27 cellular contexts compared by ENCODE assay signal in the genomic region with DNA sequence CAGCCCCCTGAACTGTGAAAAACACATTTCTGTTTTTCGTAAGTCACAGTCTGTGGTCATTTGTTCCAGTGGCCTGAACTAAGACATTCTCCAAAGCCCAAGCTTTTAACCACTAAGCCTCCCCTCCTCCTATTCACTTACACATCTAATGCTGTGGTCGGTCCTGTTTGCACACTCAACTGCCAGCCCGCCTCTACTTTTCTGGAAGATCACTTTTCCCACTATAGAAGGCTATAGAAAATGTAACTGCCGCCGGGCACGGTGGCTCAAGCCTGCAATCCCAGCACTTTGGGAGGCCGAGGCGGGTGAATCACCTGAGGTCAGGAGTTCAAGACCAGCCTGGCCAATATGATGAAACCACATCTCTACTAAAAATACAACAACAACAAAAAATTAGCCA.
"Had no signal": no experiment of that assay in that cellular context is flagged by ENCODE, and none has a peak within 500 bp of the region (broad histone marks: within the 10 kb centered on the region; RNA-seq: fewer than 3 reads in every experiment).

No MANE protein-coding gene starts in this region.

- H3K27ac Mint-ChIP-seq: activated CD4-positive, alpha-beta memory T cell treated with anti-CD3 and anti-CD28 coated beads, Interleukin-2, amount 10 ng/mL, durations not matched to agents 7 days and 5 days; activated CD4-positive, alpha-beta T cell treated with anti-CD3 and anti-CD28 coated beads for 36 hours; activated CD4-positive, alpha-beta T cell treated with anti-CD3 and anti-CD28 coated beads, Interleukin-2, amount 10 ng/mL, durations not matched to agents 24 days and 14 days; activated naive CD4-positive, alpha-beta T cell treated with anti-CD3 and anti-CD28 coated beads, Interleukin-2, amount 10 ng/mL, durations not matched to agents 7 days and 5 days; activated naive CD4-positive, alpha-beta T cell treated with anti-CD3 and anti-CD28 coated beads, Interleukin-2, amount 50 U/mL, for 72 hours; activated naive CD8-positive, alpha-beta T cell treated with anti-CD3 and anti-CD28 coated beads, Interleukin-2, amount 10 ng/mL, durations not matched to agents 7 days and 5 days; activated T-cell treated with anti-CD3 and anti-CD28 coated beads, Interleukin-2, amount 50 U/mL, for 24 hours; activated T-cell treated with anti-CD3 and anti-CD28 coated beads, Interleukin-2, amount 50 U/mL, for 72 hours; dendritic cell treated with granulocyte-macrophage colony-stimulating factor and Interleukin-4, amounts not matched to agents 40 ng/mL and 50 ng/mL, for 4 days; endodermal cell; T-helper 1 cell treated with Interleukin-12 subunit alpha and Interleukin-12 subunit beta and Interleukin-4 antibody, amounts not matched to agents 30 μg/mL and 1 μg/mL, for 36 hours had no signal

- H3K27me3 Mint-ChIP-seq: activated CD4-positive, alpha-beta memory T cell treated with anti-CD3 and anti-CD28 coated beads, Interleukin-2, amount 10 ng/mL, durations not matched to agents 7 days and 5 days; activated CD4-positive, alpha-beta T cell treated with anti-CD3 and anti-CD28 coated beads for 36 hours; activated CD4-positive, alpha-beta T cell treated with anti-CD3 and anti-CD28 coated beads, Interleukin-2, amount 10 ng/mL, durations not matched to agents 24 days and 14 days; activated naive CD4-positive, alpha-beta T cell treated with anti-CD3 and anti-CD28 coated beads, Interleukin-2, amount 10 ng/mL, durations not matched to agents 7 days and 5 days; activated naive CD8-positive, alpha-beta T cell treated with anti-CD3 and anti-CD28 coated beads, Interleukin-2, amount 10 ng/mL, durations not matched to agents 7 days and 5 days; activated T-cell treated with anti-CD3 and anti-CD28 coated beads, Interleukin-2, amount 50 U/mL, for 24 hours; central memory CD8-positive, alpha-beta T cell; dendritic cell treated with granulocyte-macrophage colony-stimulating factor and Interleukin-4, amounts not matched to agents 40 ng/mL and 50 ng/mL, for 4 days had no signal

- H3K27me3 ChIP-seq: ascending aorta, brain microvascular endothelial cell, dorsolateral prefrontal cortex had no signal

- DNase-seq: activated CD4-positive, alpha-beta memory T cell treated with anti-CD3 and anti-CD28 coated beads, Interleukin-2, amount 10 ng/mL, durations not matched to agents 7 days and 5 days; activated CD4-positive, alpha-beta T cell treated with anti-CD3 and anti-CD28 coated beads for 36 hours; activated CD4-positive, alpha-beta T cell treated with anti-CD3 and anti-CD28 coated beads, Interleukin-2, amount 10 ng/mL, durations not matched to agents 24 days and 14 days; activated CD4-positive, CD25-positive, alpha-beta regulatory T cell; activated CD4-positive, CD25-positive, alpha-beta regulatory T cell treated with anti-CD3 and anti-CD28 coated beads, Interleukin-2, amount 50 U/mL, for 72 hours; activated CD8-positive, alpha-beta memory T cell treated with anti-CD3 and anti-CD28 coated beads, Interleukin-2, amount 50 U/mL, for 48 hours; activated gamma-delta T cell; activated naive CD4-positive, alpha-beta T cell; activated naive CD4-positive, alpha-beta T cell treated with anti-CD3 and anti-CD28 coated beads, Interleukin-2, amount 10 ng/mL, durations not matched to agents 7 days and 5 days; activated naive CD8-positive, alpha-beta T cell treated with anti-CD3 and anti-CD28 coated beads, Interleukin-2, amount 10 ng/mL, durations not matched to agents 7 days and 5 days; activated T-cell treated with anti-CD3 and anti-CD28 coated beads for 4 hours; activated T-cell treated with anti-CD3 and anti-CD28 coated beads, Interleukin-2, amount 50 U/mL, for 24 hours; activated T-cell treated with anti-CD3 and anti-CD28 coated beads, Interleukin-2, amount 50 U/mL, for 72 hours; brain microvascular endothelial cell; dorsolateral prefrontal cortex; effector memory CD4-positive, alpha-beta T cell; endodermal cell; foreskin fibroblast; head of caudate nucleus; T1000 had no signal

- H3K4me3 ChIP-seq: ascending aorta, coronary artery, dorsolateral prefrontal cortex had no signal

- H3K36me3 Mint-ChIP-seq: activated naive CD4-positive, alpha-beta T cell treated with anti-CD3 and anti-CD28 coated beads, Interleukin-2, amount 10 ng/mL, durations not matched to agents 7 days and 5 days; activated naive CD4-positive, alpha-beta T cell treated with anti-CD3 and anti-CD28 coated beads, Interleukin-2, amount 50 U/mL, for 72 hours; activated naive CD8-positive, alpha-beta T cell treated with anti-CD3 and anti-CD28 coated beads, Interleukin-2, amount 10 ng/mL, durations not matched to agents 7 days and 5 days had no signal

- H3K4me3 Mint-ChIP-seq: activated CD4-positive, alpha-beta memory T cell treated with anti-CD3 and anti-CD28 coated beads, Interleukin-2, amount 10 ng/mL, durations not matched to agents 7 days and 5 days; activated CD4-positive, alpha-beta T cell treated with anti-CD3 and anti-CD28 coated beads for 36 hours; activated CD4-positive, alpha-beta T cell treated with anti-CD3 and anti-CD28 coated beads, Interleukin-2, amount 10 ng/mL, durations not matched to agents 24 days and 14 days; activated naive CD4-positive, alpha-beta T cell treated with anti-CD3 and anti-CD28 coated beads, Interleukin-2, amount 10 ng/mL, durations not matched to agents 7 days and 5 days; activated naive CD8-positive, alpha-beta T cell treated with anti-CD3 and anti-CD28 coated beads, Interleukin-2, amount 10 ng/mL, durations not matched to agents 7 days and 5 days; activated T-cell treated with anti-CD3 and anti-CD28 coated beads, Interleukin-2, amount 50 U/mL, for 24 hours; activated T-cell treated with anti-CD3 and anti-CD28 coated beads, Interleukin-2, amount 50 U/mL, for 72 hours; central memory CD8-positive, alpha-beta T cell; dendritic cell treated with granulocyte-macrophage colony-stimulating factor and Interleukin-4, amounts not matched to agents 40 ng/mL and 50 ng/mL, for 4 days; endodermal cell; T-helper 1 cell treated with Interleukin-12 subunit alpha and Interleukin-12 subunit beta and Interleukin-4 antibody, amounts not matched to agents 30 μg/mL and 1 μg/mL, for 36 hours had no signal

- H3K4me1 ChIP-seq: ascending aorta had no signal

- H3K27ac ChIP-seq: ascending aorta, brain microvascular endothelial cell, coronary artery had no signal

- ATAC-seq: activated CD4-positive, alpha-beta T cell treated with anti-CD3 and anti-CD28 coated beads for 36 hours; activated naive CD4-positive, alpha-beta T cell treated with anti-CD3 and anti-CD28 coated beads, Interleukin-2, amount 50 U/mL, for 72 hours; activated T-cell treated with anti-CD3 and anti-CD28 coated beads, Interleukin-2, amount 50 U/mL, for 72 hours; esophagus mucosa had no signal

- H3K4me1 Mint-ChIP-seq: activated CD4-positive, alpha-beta memory T cell treated with anti-CD3 and anti-CD28 coated beads, Interleukin-2, amount 10 ng/mL, durations not matched to agents 7 days and 5 days; activated CD4-positive, alpha-beta T cell treated with anti-CD3 and anti-CD28 coated beads for 36 hours; activated CD4-positive, alpha-beta T cell treated with anti-CD3 and anti-CD28 coated beads, Interleukin-2, amount 10 ng/mL, durations not matched to agents 24 days and 14 days; activated naive CD4-positive, alpha-beta T cell treated with anti-CD3 and anti-CD28 coated beads, Interleukin-2, amount 10 ng/mL, durations not matched to agents 7 days and 5 days; activated naive CD8-positive, alpha-beta T cell treated with anti-CD3 and anti-CD28 coated beads, Interleukin-2, amount 10 ng/mL, durations not matched to agents 7 days and 5 days; central memory CD8-positive, alpha-beta T cell; endodermal cell had no signal

- H3K9me3 Mint-ChIP-seq: central memory CD8-positive, alpha-beta T cell; dendritic cell treated with granulocyte-macrophage colony-stimulating factor and Interleukin-4, amounts not matched to agents 40 ng/mL and 50 ng/mL, for 4 days; T-helper 1 cell treated with Interleukin-12 subunit alpha and Interleukin-12 subunit beta and Interleukin-4 antibody, amounts not matched to agents 30 μg/mL and 1 μg/mL, for 36 hours had no signal

- H3K36me3 ChIP-seq: ascending aorta, brain microvascular endothelial cell had no signal
